Comparison of ENCODE assay signal across 5 cellular contexts in the genomic region with DNA sequence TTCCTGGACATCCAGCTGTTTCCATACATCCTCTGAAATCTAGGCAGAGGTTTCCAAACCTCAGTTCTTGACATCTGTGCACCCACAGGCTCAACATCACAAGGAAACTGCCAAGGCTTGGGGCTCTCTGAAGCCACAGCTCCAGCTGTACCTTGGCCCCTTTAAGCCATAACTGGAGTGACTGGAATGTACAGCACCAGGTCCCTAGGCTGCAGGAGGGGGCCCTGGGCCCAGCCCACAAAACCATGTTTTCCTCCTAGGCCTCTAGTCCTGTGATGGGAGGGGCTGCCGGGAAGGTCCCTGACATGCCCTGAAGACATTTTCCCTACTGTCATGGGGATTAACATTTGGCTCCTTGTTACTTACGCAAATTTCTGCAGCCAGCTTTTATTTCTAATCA.
"Had no signal": no experiment of that assay in that cellular context is flagged by ENCODE, and none has a peak within 500 bp of the region (broad histone marks: within the 10 kb centered on the region; RNA-seq: fewer than 3 reads in every experiment).

No MANE protein-coding gene starts in this region.

- H3K27ac ChIP-seq: HL-60 had no signal

- ATAC-seq: HepG2, K562 had no signal

- FAIRE-seq: HepG2, HTR-8/SVneo, K562 had no signal

- DNase-seq: IMR-90 had no signal

- H3K4me3 ChIP-seq: K562 had no signal
